Comparison of ENCODE assay signal across 8 cellular contexts in genomic region chr5:141876628-141877477, GRCh38. TPM values are rescaled to one million over a fixed set of nuclear protein-coding genes. Genes with fewer than 3 reads are reported as not detected.
DNase-seq lines count a peak whose midpoint lies in the region; ATAC-seq and TF ChIP-seq lines count a peak whose summit lies in the region.

No MANE protein-coding gene starts in this region.

- H3K27ac ChIP-seq in heart left ventricle (peak overlapping the region; percentile 76 to 94 (median 90)), mesenchymal stem cell (ENCODE audit: low read length, poor library complexity, severe bottlenecking) (no peak overlapping the region), upper lobe of right lung (peak overlapping the region; percentile 78)

- H3K36me3 Mint-ChIP-seq in MCF 10A (ENCODE audit: insufficient read depth, unreplicated experiment), result no peaks in the 10 kb centered on the region

- H3K4me3 ChIP-seq in heart left ventricle, result peak overlapping the region; percentile 66 to 95 (median 80)
- H3K4me3 ChIP-seq in mesenchymal stem cell (ENCODE audit: insufficient read depth in 1 of 2, low read depth in 1 of 2, low read length in 2 of 2), result peak overlapping the region in 1 of 2 experiments; percentile 60
- peak overlapping the region; percentile 66 for H3K4me3 ChIP-seq in upper lobe of right lung

- POLR2A ChIA-PET in MCF 10A (lab: Yijun Ruan, JAX), result interaction anchor here (0.6 to 7.0 kb wide), 11 partner anchors 28 to 346 kb away, joined by 3 to 68 read pairs (median 3); partner anchors contain the start of gene RNF14

- peak overlapping the region; percentile 80 for H3K4me3 Mint-ChIP-seq in MCF 10A (ENCODE audit: unreplicated experiment)

- TF ChIP-seq CTCF in heart left ventricle (IDR thresholded peaks at IDR 0.05), result no peak
- no peak for TF ChIP-seq CTCF in MCF 10A (IDR thresholded peaks at IDR 0.05; ENCODE audit: unreplicated experiment)
- no peak for TF ChIP-seq CTCF in upper lobe of right lung (IDR thresholded peaks at IDR 0.05)

- H3K9me3 ChIP-seq in heart left ventricle (no peaks in the 10 kb centered on the region), mesenchymal stem cell (ENCODE audit: control insufficient read depth, low read length) (no peaks in the 10 kb centered on the region), upper lobe of right lung (no peaks in the 10 kb centered on the region)

- peak overlapping the region in 1 of 2 experiments; percentile 88 for H3K23ac ChIP-seq in mesenchymal stem cell (ENCODE audit: low read length in 2 of 2)

- H3K27ac Mint-ChIP-seq in MCF 10A (ENCODE audit: low read depth, unreplicated experiment), result no peak overlapping the region

- DNase-seq in heart left ventricle (no peak), Right ventricle myocardium superior (no peak), MCF 10A (ENCODE audit: unreplicated experiment) (peak; percentile 41), mesenchymal stem cell (peak; percentile 10), upper lobe of right lung (peak; percentile 87)

- H2BK120ac ChIP-seq in mesenchymal stem cell (ENCODE audit: low read depth, low read length), result no peak overlapping the region

- H4K91ac ChIP-seq in mesenchymal stem cell (ENCODE audit: low read length), result no peak overlapping the region

- ATAC-seq in heart left ventricle, result no peak
- ATAC-seq in Right ventricle myocardium superior (ENCODE audit: poor library complexity), result no peak
- peak; percentile 3 for ATAC-seq in upper lobe of right lung
- no peak for ATAC-seq in GM21526 (IDR thresholded peaks at IDR 0.05; ENCODE audit: low FRiP score, unreplicated experiment)
- ATAC-seq in HG02763 (IDR thresholded peaks at IDR 0.05; ENCODE audit: unreplicated experiment), result no peak
- ATAC-seq in HG03280 (IDR thresholded peaks at IDR 0.05; ENCODE audit: unreplicated experiment), result no peak

- no peak for TF ChIP-seq POLR2A in heart left ventricle (IDR thresholded peaks at IDR 0.05)

- H3K27me3 Mint-ChIP-seq in MCF 10A (ENCODE audit: insufficient read depth, unreplicated experiment), result peaks cover 34% of the 10 kb centered on the region

- H3K9me3 Mint-ChIP-seq in MCF 10A (ENCODE audit: unreplicated experiment), result no peaks in the 10 kb centered on the region

- no peak overlapping the region for H2BK12ac ChIP-seq in mesenchymal stem cell (ENCODE audit: low read length in 2 of 2)

- H3K4me1 ChIP-seq in heart left ventricle, result peaks cover 0 to 87% (median 56%) of the 10 kb centered on the region in 12 donors
- H3K4me1 ChIP-seq in mesenchymal stem cell (ENCODE audit: control insufficient read depth, insufficient read depth, low read depth, low read length), result peaks cover 30% of the 10 kb centered on the region
- peaks cover 32% of the 10 kb centered on the region for H3K4me1 ChIP-seq in upper lobe of right lung

- no TSS peak for BruUV-seq in MCF 10A (replicated peaks; lab: Mats Ljungman, UMichigan)

- no peak overlapping the region for H2BK5ac ChIP-seq in mesenchymal stem cell (ENCODE audit: low read depth, low read length, poor library complexity, severe bottlenecking)

- no peak overlapping the region for H2AFZ ChIP-seq in mesenchymal stem cell (ENCODE audit: low read depth, low read length)

- H3K18ac ChIP-seq in mesenchymal stem cell (ENCODE audit: low read depth in 1 of 2, low read length in 2 of 2), result no peak overlapping the region

- peaks cover 0 to 74% (median 28%) of the 10 kb centered on the region in 9 donors for H3K27me3 ChIP-seq in heart left ventricle
- H3K27me3 ChIP-seq in mesenchymal stem cell (ENCODE audit: control insufficient read depth in 1 of 2, insufficient read depth in 1 of 2, low read length in 2 of 2), result peaks cover 84 to 86% of the 10 kb centered on the region in 2 experiments
- H3K27me3 ChIP-seq in upper lobe of right lung, result peaks cover 19% of the 10 kb centered on the region

- CTCF ChIA-PET in MCF 10A (lab: Yijun Ruan, JAX), result interaction anchor here (0.5 to 20.1 kb wide), 7 partner anchors 65 to 285 kb away, joined by 3 to 677 read pairs (median 41); partner anchors contain the start of genes ARAP3 and PCDH12

- H3K14ac ChIP-seq in mesenchymal stem cell (ENCODE audit: low read length in 2 of 2), result no peak overlapping the region

- H3K4me1 Mint-ChIP-seq in MCF 10A (ENCODE audit: insufficient read depth, unreplicated experiment), result peaks cover 23% of the 10 kb centered on the region

- no peak overlapping the region for H2BK15ac ChIP-seq in mesenchymal stem cell (ENCODE audit: low read depth, poor library complexity, severe bottlenecking)

- no peak overlapping the region for H3K4me2 ChIP-seq in mesenchymal stem cell (ENCODE audit: low read length, poor library complexity, severe bottlenecking)

- no peak overlapping the region for H3K9ac ChIP-seq in mesenchymal stem cell (ENCODE audit: low read length)

- WGBS in heart left ventricle, 4 donors, result 1 to 2% (median 2%) methylated on average over 28 to 42 of the region's 42 CpGs
- under 1% methylated on average over 42 of the region's 42 CpGs for WGBS in mesenchymal stem cell

- no peaks in the 10 kb centered on the region for H3K79me1 ChIP-seq in mesenchymal stem cell (replicated peaks; ENCODE audit: low read length, poor library complexity, severe bottlenecking)

- H3K36me3 ChIP-seq in heart left ventricle (no peaks in the 10 kb centered on the region), mesenchymal stem cell (ENCODE audit: control insufficient read depth in 1 of 2, insufficient read depth in 2 of 2, low read depth in 1 of 2, low read length in 2 of 2) (no peaks in the 10 kb centered on the region), upper lobe of right lung (no peaks in the 10 kb centered on the region)

- H3K4ac ChIP-seq in mesenchymal stem cell (ENCODE audit: low read depth in 1 of 2, low read length in 2 of 2), result no peak overlapping the region

- intact Hi-C loops in heart left ventricle (cut with DNase I) (loop anchor here in 9 of 10 donors (2.0 to 10.0 kb wide), 9 partner anchors 35 to 174 kb away; no protein-coding TSS in a partner anchor), Right ventricle myocardium superior (cut with DNase I) (loop anchor here (5.0 kb wide), 1 partner anchor 65 kb away; no protein-coding TSS in a partner anchor), MCF 10A (cut with micrococcal nuclease) (no loop called here), upper lobe of right lung (cut with DNase I) (loop anchor here (5.0 kb wide), 1 partner anchor 85 kb away; no protein-coding TSS in a partner anchor)

- H2AK5ac ChIP-seq in mesenchymal stem cell (ENCODE audit: low read length, severe bottlenecking), result no peak overlapping the region

- no peak overlapping the region for H4K8ac ChIP-seq in mesenchymal stem cell (ENCODE audit: low read length)

RNA-seq across cellular contexts. Expression of gene PCDH1, which starts 1.4 kb away (rescaled TPM):
- total RNA-seq in heart left ventricle, result 100 to 1,000 TPM in 1 of 9 donors, 10 to 100 TPM in 8; 10.2 to 106 (median 19.2) TPM
- 10 to 100 TPM; 13.5 to 25.8 TPM for polyA plus RNA-seq in heart left ventricle
- total RNA-seq in Right ventricle myocardium superior, result 15.8 TPM
- total RNA-seq in MCF 10A (2022), result 9.9 and 15.7 TPM in 2 replicates
- 2.1 TPM for polyA plus RNA-seq in mesenchymal stem cell (2013, experiment 1 of 2)
- 2.0 TPM for polyA plus RNA-seq in mesenchymal stem cell (2013, experiment 2 of 2)
- 66.6 TPM for total RNA-seq in upper lobe of right lung

RNA-seq across cellular contexts. Expression of gene DELE1, which starts 46.8 kb away (rescaled TPM):
- total RNA-seq in heart left ventricle, result 100 to 1,000 TPM in 4 of 9 donors, 10 to 100 TPM in 5; 63.1 to 174 (median 96.0) TPM
- 10 to 100 TPM; 56.8 to 59.1 TPM for polyA plus RNA-seq in heart left ventricle
- total RNA-seq in Right ventricle myocardium superior, result 99.4 TPM
- total RNA-seq in MCF 10A (2022), result 88.1 and 91.3 TPM in 2 replicates
- 36.7 TPM for polyA plus RNA-seq in mesenchymal stem cell (2013, experiment 1 of 2)
- 36.2 TPM for polyA plus RNA-seq in mesenchymal stem cell (2013, experiment 2 of 2)
- 83.3 TPM for total RNA-seq in upper lobe of right lung

Comparison
In these comparisons a context has a peak if more than half of its experiments do, and no peak if none do; other contexts are left out.
1. DNase-seq: peak in MCF 10A (single experiment), mesenchymal stem cell (single experiment) and upper lobe of right lung (single experiment); none in heart left ventricle (0 of 5) and Right ventricle myocardium superior (single experiment).